In the genomic region with DNA sequence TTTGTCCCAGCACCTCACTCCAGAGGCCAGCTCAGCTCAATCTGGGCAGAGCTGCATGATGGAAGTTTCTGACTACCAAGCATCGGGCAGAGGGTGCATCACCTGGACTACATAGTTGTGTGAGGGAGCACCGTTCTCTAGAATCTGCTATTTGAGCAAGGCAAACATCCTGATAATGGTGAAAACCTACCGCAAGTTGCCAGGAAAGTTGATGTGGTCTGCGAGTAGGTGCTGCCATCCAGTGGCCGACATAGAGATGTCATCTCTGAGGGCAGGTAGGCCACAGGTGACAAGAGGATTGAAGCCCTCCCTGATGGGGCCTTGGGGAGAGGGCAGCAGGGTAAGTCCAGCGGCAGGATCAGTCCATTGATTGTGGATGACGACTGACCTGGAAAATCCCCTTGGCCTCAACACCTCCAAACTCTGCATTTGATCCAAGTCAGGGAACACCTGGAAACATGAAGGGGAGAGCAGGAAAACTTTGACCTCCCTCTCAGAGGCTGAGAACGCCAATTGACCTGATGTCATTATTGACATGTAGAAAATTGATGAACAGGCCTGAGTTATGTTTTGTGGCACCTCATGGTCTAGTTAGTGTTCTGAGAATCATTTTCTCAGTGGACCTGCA, we compare ENCODE assay signal across 9 cellular contexts. TPM values are rescaled to one million over a fixed set of nuclear protein-coding genes. Genes with fewer than 3 reads are reported as not detected.
DNase-seq lines count a peak whose midpoint lies in the region; ATAC-seq, FAIRE-seq and TF ChIP-seq lines count a peak whose summit lies in the region.
"Had no signal": no experiment of that assay in that cellular context is flagged by ENCODE, and none has a peak within 500 bp of the region (broad histone marks: within the 10 kb centered on the region; RNA-seq: fewer than 3 reads in every experiment).

No MANE protein-coding gene starts in this region.

- peaks cover 2% of the 10 kb centered on the region for H3K9me1 ChIP-seq in K562 (ENCODE audit: control insufficient read depth, insufficient read depth, low read length)

- no peaks in the 10 kb centered on the region for H3K27me3 Mint-ChIP-seq in activated naive CD4-positive, alpha-beta T cell treated with anti-CD3 and anti-CD28 coated beads, Interleukin-2, amount 10 ng/mL, durations not matched to agents 7 days and 5 days

- TF ChIP-seq EP300 in K562 (IDR thresholded peaks at IDR 0.05; ENCODE audit: low read length) = no peak

- WGBS in K562 (ENCODE audit: insufficient coverage, low coverage, missing lambda C conversion rate) = 0% methylated on average over 8 of the region's 8 CpGs
- 30% methylated on average over 8 of the region's 8 CpGs for WGBS in prostate gland

- peak; percentile 74 to 89 (median 83) for TF ChIP-seq CTCF in K562 (IDR thresholded peaks at IDR 0.05 in 2 of 3, conservative IDR thresholded peaks at IDR 0.05 in 1 of 3; ENCODE audit: insufficient read depth in 2 of 3, low read depth in 1 of 3, low read length in 3 of 3)
- TF ChIP-seq CTCF in prostate gland (IDR thresholded peaks at IDR 0.05) = peak in 3 of 4 experiments; percentile 38 to 42 (median 39)

- H3K9me3 Mint-ChIP-seq in activated naive CD4-positive, alpha-beta T cell treated with anti-CD3 and anti-CD28 coated beads, Interleukin-2, amount 10 ng/mL, durations not matched to agents 7 days and 5 days = no peaks in the 10 kb centered on the region

- TF ChIP-seq POLR2A in K562 (conservative IDR thresholded peaks at IDR 0.05) = no peak
- no peak for TF ChIP-seq POLR2A in prostate gland (IDR thresholded peaks at IDR 0.05)

- POLR2A ChIA-PET in K562 (lab: Yijun Ruan, JAX) = no interaction called here

- no peaks in the 10 kb centered on the region for H3K79me2 ChIP-seq in K562 (ENCODE audit: control insufficient read depth, insufficient read depth, low read length)

- H2AFZ ChIP-seq in K562 (ENCODE audit: low read depth, low read length) = no peak overlapping the region

- no peak overlapping the region for H3K4me3 Mint-ChIP-seq in activated naive CD4-positive, alpha-beta T cell treated with anti-CD3 and anti-CD28 coated beads, Interleukin-2, amount 10 ng/mL, durations not matched to agents 7 days and 5 days

- intact Hi-C loops in K562 (cut with micrococcal nuclease) = loop anchor here (1.0 kb wide), 1 partner anchor 148 kb away; no protein-coding TSS in a partner anchor
- intact Hi-C loops in prostate gland (cut with DNase I) = no loop called here

- H3K36me3 ChIP-seq in K562 (ENCODE audit: control insufficient read depth, insufficient read depth, low read length) (no peaks in the 10 kb centered on the region), prostate gland (no peaks in the 10 kb centered on the region)

- FAIRE-seq in K562 (lab: Jason Lieb, UNC) = peak; percentile 85
- FAIRE-seq: astrocyte had no signal

- H3K27me3 ChIP-seq in K562 (ENCODE audit: control insufficient read depth in 2 of 2, insufficient read depth in 2 of 2, low read length in 2 of 2) (peaks cover 0 to 8% of the 10 kb centered on the region in 2 experiments; a peak in 1 of 5 replicates), prostate gland (replicated peaks; ENCODE audit: insufficient read depth) (no peaks in the 10 kb centered on the region)

- CTCF ChIA-PET in activated naive CD4-positive, alpha-beta T cell treated with anti-CD3 and anti-CD28 coated beads, Interleukin-2, amount 10 ng/mL, durations not matched to agents 7 days and 5 days (lab: Charles Lee) = interaction anchor here (0.9 kb wide), 1 partner anchor 530 kb away, joined by 3 read pairs; no protein-coding TSS in a partner anchor
- CTCF ChIA-PET in K562 (lab: Yijun Ruan, JAX; ENCODE audit: low intra/inter-chr PET ratio) = interaction anchor here (1.1 to 1.4 kb wide), 3 partner anchors 148 to 579 kb away, joined by 3 to 7 read pairs (median 3); no protein-coding TSS in a partner anchor

- H3K4me2 ChIP-seq in K562 (ENCODE audit: insufficient read depth, low read length) = no peak overlapping the region

- ATAC-seq in HG02642 (IDR thresholded peaks at IDR 0.05; ENCODE audit: poor library complexity, unreplicated experiment) (peak; percentile 85), K562 (peak; percentile 94), HG03571 (IDR thresholded peaks at IDR 0.05; ENCODE audit: unreplicated experiment) (no peak)

- H3K4me1 ChIP-seq in K562 (replicated peaks in 1 of 2; ENCODE audit: control insufficient read depth in 2 of 2, insufficient read depth in 2 of 2, low read length in 2 of 2) = no peaks in the 10 kb centered on the region
- no peaks in the 10 kb centered on the region for H3K4me1 ChIP-seq in prostate gland (replicated peaks)

- no peaks in the 10 kb centered on the region for H3K9me3 ChIP-seq in K562 (replicated peaks; ENCODE audit: control insufficient read depth, insufficient read depth, low read depth, low read length)
- H3K9me3 ChIP-seq in prostate gland = no peaks in the 10 kb centered on the region

- in situ Hi-C loops in K562 (cut with MboI) = no loop called here

- H3K36me3 Mint-ChIP-seq in activated naive CD4-positive, alpha-beta T cell treated with anti-CD3 and anti-CD28 coated beads, Interleukin-2, amount 10 ng/mL, durations not matched to agents 7 days and 5 days = no peaks in the 10 kb centered on the region

- H3K4me3 ChIP-seq in K562 (no peak overlapping the region), prostate gland (no peak overlapping the region)

- BruUV-seq in K562 (replicated peaks; lab: Mats Ljungman, UMichigan) = no TSS peak

- no peaks in the 10 kb centered on the region for H3K4me1 Mint-ChIP-seq in activated naive CD4-positive, alpha-beta T cell treated with anti-CD3 and anti-CD28 coated beads, Interleukin-2, amount 10 ng/mL, durations not matched to agents 7 days and 5 days

- peaks cover 4% of the 10 kb centered on the region; the same call in 1 of the 2 replicates for H4K20me1 ChIP-seq in K562 (replicated peaks; ENCODE audit: control insufficient read depth, insufficient read depth, low read length)

- no peak overlapping the region for H3K9ac ChIP-seq in K562 (ENCODE audit: insufficient read depth in 1 of 2, low read depth in 2 of 2, low read length in 2 of 2)

- no peak overlapping the region for H3K27ac Mint-ChIP-seq in activated naive CD4-positive, alpha-beta T cell treated with anti-CD3 and anti-CD28 coated beads, Interleukin-2, amount 10 ng/mL, durations not matched to agents 7 days and 5 days

- no peak overlapping the region for H3K27ac ChIP-seq in K562 (ENCODE audit: extremely low read depth, low read depth, low read length)
- H3K27ac ChIP-seq in prostate gland = no peak overlapping the region

- TF ChIP-seq RAD21 in K562 (CRISPR knock-in tag; conservative IDR thresholded peaks at IDR 0.05 in 1 of 2, IDR thresholded peaks at IDR 0.05 in 1 of 2) = peak; percentile 50 to 82

- peak; percentile 66 for DNase-seq in activated naive CD4-positive, alpha-beta T cell treated with anti-CD3 and anti-CD28 coated beads, Interleukin-2, amount 10 ng/mL, durations not matched to agents 7 days and 5 days
- no peak for DNase-seq in activated naive CD4-positive, alpha-beta T cell treated with Interleukin-2 at 50 U/mL for 16 hours
- DNase-seq in NCI-H460 (ENCODE audit: extremely low read depth, low read depth) = peak; percentile 8
- peak; percentile 65 to 72 (median 70) for DNase-seq in K562 (ENCODE audit: extremely low read depth in 1 of 4, low spot score in 3 of 4)
- peak; percentile 23 for DNase-seq in prostate gland (ENCODE audit: low spot score)
- no peak for DNase-seq in dedifferentiated amniotic fluid mesenchymal stem cell (ENCODE audit: extremely low spot score)

RNA-seq across cellular contexts. Expression of a gene that starts 3.9 kb away (rescaled TPM):
- not detected in 2 replicates for total RNA-seq in NCI-H460 (2014; rRNA removed; shearing (Covaris generic))
- not detected in 2 replicates for polyA plus RNA-seq in NCI-H460 (2014; cell fraction: nucleus; rRNA removed)
- total RNA-seq in K562 (2011; cell fraction: chromatin; rRNA removed; ENCODE audit: low replicate concordance) = 0.53 TPM in 1 of 2 replicates, not detected in the other
- total RNA-seq in K562 (2011; cell fraction: nucleolus; rRNA removed) = 0.33 TPM in 1 of 2 replicates, not detected in the other
- 0.15 TPM in 1 of 2 replicates, not detected in the other for total RNA-seq in K562 (2011; cell fraction: nucleoplasm; rRNA removed)
- total RNA-seq in K562 (2014; rRNA removed) (not detected in 2 replicates), K562 (2014; rRNA removed; fragmentation: Illumina TruSeq; extraction: Trizol) (not detected in 2 replicates), K562 (2015; rRNA removed; fragmentation: Illumina TruSeq; extraction: Trizol) (not detected in 2 replicates), K562 (2021) (0.04 and 0.18 TPM in 2 replicates), prostate gland (under 1 TPM; 0.09 to 0.85 TPM)
- polyA plus RNA-seq in K562 (2011; rRNA removed) (not detected in 2 replicates), K562 (2014; fragmentation: Illumina TruSeq; extraction: Trizol) (0.07 TPM in 1 of 2 replicates, not detected in the other), K562 (2014; fragmentation: Nextera tagmentation; extraction: Ambion mirVana) (under 1 TPM in 1 of 2 experiments, not detected in 1; 0.01 TPM), K562 (2014; rRNA removed) (0.15 TPM in 1 of 2 replicates, not detected in the other)
- 0.03 TPM in 1 of 2 replicates, not detected in the other for polyA plus RNA-seq in K562 (2011; cell fraction: cytosol; rRNA removed)
- polyA plus RNA-seq in K562 (2011; cell fraction: nucleus; rRNA removed) = 0.04 and 0.11 TPM in 2 replicates
- 0.01 and 0.14 TPM in 2 replicates for polyA plus RNA-seq in K562 (2012)
- 0.04 and 0.09 TPM in 2 replicates for polyA minus RNA-seq in K562 (2011; rRNA and poly(A)+ RNA removed)
- not detected in 2 replicates for polyA minus RNA-seq in K562 (2011; cell fraction: cytosol; rRNA and poly(A)+ RNA removed)
- 0.11 and 0.13 TPM in 2 replicates for polyA minus RNA-seq in K562 (2011; cell fraction: nucleus; rRNA and poly(A)+ RNA removed)
- total RNA-seq: astrocyte had no signal

RNA-seq across cellular contexts. Expression of a gene that starts 34.1 kb away (rescaled TPM):
- not detected in 2 replicates for total RNA-seq in NCI-H460 (2014; rRNA removed; shearing (Covaris generic))
- polyA plus RNA-seq in NCI-H460 (2014; cell fraction: nucleus; rRNA removed) = not detected in 2 replicates
- not detected in 2 replicates for total RNA-seq in K562 (2011; cell fraction: chromatin; rRNA removed; ENCODE audit: low replicate concordance)
- not detected in 2 replicates for total RNA-seq in K562 (2011; cell fraction: nucleolus; rRNA removed)
- not detected in 2 replicates for total RNA-seq in K562 (2011; cell fraction: nucleoplasm; rRNA removed)
- total RNA-seq in K562 (2014; rRNA removed) = not detected in 2 replicates
- total RNA-seq in K562 (2014; rRNA removed; fragmentation: Illumina TruSeq; extraction: Trizol) = not detected in 2 replicates
- total RNA-seq in K562 (2015; rRNA removed; fragmentation: Illumina TruSeq; extraction: Trizol) = not detected in 2 replicates
- total RNA-seq in K562 (2021) = 0.64 and 0.69 TPM in 2 replicates
- polyA plus RNA-seq in K562 (2011; rRNA removed) = not detected in 2 replicates
- polyA plus RNA-seq in K562 (2011; cell fraction: cytosol; rRNA removed) = not detected in 2 replicates
- polyA plus RNA-seq in K562 (2011; cell fraction: nucleus; rRNA removed) = not detected in 2 replicates
- not detected in 2 replicates for polyA plus RNA-seq in K562 (2012)
- polyA plus RNA-seq in K562 (2014; fragmentation: Illumina TruSeq; extraction: Trizol) = not detected in 2 replicates
- polyA plus RNA-seq in K562 (2014; fragmentation: Nextera tagmentation; extraction: Ambion mirVana) = not detected
- not detected in 2 replicates for polyA plus RNA-seq in K562 (2014; rRNA removed)
- polyA minus RNA-seq in K562 (2011; rRNA and poly(A)+ RNA removed) = not detected in 2 replicates
- not detected in 2 replicates for polyA minus RNA-seq in K562 (2011; cell fraction: cytosol; rRNA and poly(A)+ RNA removed)
- polyA minus RNA-seq in K562 (2011; cell fraction: nucleus; rRNA and poly(A)+ RNA removed) = not detected in 2 replicates
- under 1 TPM in 1 of 2 donors, not detected in 1; 0.17 TPM for total RNA-seq in prostate gland

Comparison
In these comparisons a context has a peak if more than half of its experiments do, and no peak if none do; other contexts are left out.
1. DNase-seq: peak in activated naive CD4-positive, alpha-beta T cell treated with anti-CD3 and anti-CD28 coated beads, Interleukin-2, amount 10 ng/mL, durations not matched to agents 7 days and 5 days (single experiment), NCI-H460 (single experiment), K562 (4 of 4) and prostate gland (single experiment); none in activated naive CD4-positive, alpha-beta T cell treated with Interleukin-2 at 50 U/mL for 16 hours (single experiment) and dedifferentiated amniotic fluid mesenchymal stem cell (single experiment).